Comparison of ENCODE assay signal across 1 cellular context in the genomic region with DNA sequence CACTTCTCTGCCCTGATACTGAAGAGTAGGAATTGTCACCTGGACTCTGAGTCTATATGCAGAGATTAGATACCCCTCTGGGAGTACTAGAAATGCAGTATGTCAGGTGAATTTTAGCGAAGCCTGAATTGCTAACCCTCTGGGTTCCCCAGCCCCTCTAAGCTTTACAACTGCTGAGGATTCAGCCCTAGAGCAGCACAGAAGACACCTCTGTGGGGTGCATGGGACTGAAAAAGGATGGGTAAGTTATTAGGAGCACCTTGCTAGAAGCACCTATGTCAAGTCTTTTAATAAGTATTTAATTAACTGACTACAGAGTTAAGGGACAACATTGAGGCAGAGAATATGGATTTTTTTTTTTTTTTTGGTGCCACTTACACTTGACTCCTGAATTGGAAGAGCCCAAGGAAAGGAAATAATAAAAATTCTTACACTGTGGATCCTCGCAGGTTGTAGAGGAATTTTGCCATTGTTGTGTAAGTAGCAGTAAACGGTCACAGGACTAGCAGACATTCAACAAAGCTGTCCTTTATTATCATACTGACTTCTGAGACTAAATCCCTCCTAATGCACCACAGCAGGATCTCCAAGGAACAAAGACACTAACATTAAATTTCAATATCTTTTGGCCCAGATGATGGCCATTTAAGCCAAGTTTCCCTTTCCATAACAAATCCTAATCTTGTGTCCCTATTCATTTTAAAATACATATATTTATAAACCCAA.
A peak's percentile ranks its signal among the peaks of the same experiment; 100 is the strongest.
TF ChIP-seq lines count a peak whose summit lies in the region.

No MANE protein-coding gene starts in this region.

TF ChIP-seq in GM23338, 12 proteins besides CTCF, POLR2A, EP300 and RAD21:
- TF ChIP-seq CREB1 (CRISPR knock-in tag; IDR thresholded peaks at IDR 0.05; ENCODE audit: low read depth) (no peak), ZNF331 (CRISPR knock-in tag; IDR thresholded peaks at IDR 0.05; ENCODE audit: low read depth) (no peak), EZH2 (IDR thresholded peaks at IDR 0.05; ENCODE audit: low read depth, unreplicated experiment) (no peak), NANOG (IDR thresholded peaks at IDR 0.05; ENCODE audit: borderline replicate concordance) (peak; percentile 63)
- TF ChIP-seq, protein P1, sequence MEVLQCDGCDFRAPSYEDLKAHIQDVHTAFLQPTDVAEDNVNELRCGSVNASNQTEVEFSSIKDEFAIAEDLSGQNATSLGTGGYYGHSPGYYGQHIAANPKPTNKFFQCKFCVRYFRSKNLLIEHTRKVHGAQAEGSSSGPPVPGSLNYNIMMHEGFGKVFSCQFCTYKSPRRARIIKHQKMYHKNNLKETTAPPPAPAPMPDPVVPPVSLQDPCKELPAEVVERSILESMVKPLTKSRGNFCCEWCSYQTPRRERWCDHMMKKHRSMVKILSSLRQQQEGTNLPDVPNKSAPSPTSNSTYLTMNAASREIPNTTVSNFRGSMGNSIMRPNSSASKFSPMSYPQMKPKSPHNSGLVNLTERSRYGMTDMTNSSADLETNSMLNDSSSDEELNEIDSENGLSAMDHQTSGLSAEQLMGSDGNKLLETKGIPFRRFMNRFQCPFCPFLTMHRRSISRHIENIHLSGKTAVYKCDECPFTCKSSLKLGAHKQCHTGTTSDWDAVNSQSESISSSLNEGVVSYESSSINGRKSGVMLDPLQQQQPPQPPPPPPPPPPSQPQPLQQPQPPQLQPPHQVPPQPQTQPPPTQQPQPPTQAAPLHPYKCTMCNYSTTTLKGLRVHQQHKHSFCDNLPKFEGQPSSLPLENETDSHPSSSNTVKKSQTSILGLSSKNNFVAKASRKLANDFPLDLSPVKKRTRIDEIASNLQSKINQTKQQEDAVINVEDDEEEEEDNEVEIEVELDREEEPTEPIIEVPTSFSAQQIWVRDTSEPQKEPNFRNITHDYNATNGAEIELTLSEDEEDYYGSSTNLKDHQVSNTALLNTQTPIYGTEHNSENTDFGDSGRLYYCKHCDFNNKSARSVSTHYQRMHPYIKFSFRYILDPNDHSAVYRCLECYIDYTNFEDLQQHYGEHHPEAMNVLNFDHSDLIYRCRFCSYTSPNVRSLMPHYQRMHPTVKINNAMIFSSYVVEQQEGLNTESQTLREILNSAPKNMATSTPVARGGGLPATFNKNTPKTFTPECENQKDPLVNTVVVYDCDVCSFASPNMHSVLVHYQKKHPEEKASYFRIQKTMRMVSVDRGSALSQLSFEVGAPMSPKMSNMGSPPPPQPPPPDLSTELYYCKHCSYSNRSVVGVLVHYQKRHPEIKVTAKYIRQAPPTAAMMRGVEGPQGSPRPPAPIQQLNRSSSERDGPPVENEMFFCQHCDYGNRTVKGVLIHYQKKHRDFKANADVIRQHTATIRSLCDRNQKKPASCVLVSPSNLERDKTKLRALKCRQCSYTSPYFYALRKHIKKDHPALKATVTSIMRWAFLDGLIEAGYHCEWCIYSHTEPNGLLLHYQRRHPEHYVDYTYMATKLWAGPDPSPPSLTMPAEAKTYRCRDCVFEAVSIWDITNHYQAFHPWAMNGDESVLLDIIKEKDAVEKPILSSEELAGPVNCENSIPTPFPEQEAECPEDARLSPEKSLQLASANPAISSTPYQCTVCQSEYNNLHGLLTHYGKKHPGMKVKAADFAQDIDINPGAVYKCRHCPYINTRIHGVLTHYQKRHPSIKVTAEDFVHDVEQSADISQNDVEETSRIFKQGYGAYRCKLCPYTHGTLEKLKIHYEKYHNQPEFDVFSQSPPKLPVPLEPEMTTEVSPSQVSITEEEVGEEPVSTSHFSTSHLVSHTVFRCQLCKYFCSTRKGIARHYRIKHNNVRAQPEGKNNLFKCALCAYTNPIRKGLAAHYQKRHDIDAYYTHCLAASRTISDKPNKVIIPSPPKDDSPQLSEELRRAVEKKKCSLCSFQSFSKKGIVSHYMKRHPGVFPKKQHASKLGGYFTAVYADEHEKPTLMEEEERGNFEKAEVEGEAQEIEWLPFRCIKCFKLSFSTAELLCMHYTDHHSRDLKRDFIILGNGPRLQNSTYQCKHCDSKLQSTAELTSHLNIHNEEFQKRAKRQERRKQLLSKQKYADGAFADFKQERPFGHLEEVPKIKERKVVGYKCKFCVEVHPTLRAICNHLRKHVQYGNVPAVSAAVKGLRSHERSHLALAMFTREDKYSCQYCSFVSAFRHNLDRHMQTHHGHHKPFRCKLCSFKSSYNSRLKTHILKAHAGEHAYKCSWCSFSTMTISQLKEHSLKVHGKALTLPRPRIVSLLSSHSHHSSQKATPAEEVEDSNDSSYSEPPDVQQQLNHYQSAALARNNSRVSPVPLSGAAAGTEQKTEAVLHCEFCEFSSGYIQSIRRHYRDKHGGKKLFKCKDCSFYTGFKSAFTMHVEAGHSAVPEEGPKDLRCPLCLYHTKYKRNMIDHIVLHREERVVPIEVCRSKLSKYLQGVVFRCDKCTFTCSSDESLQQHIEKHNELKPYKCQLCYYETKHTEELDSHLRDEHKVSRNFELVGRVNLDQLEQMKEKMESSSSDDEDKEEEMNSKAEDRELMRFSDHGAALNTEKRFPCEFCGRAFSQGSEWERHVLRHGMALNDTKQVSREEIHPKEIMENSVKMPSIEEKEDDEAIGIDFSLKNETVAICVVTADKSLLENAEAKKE (CRISPR knock-in tag; IDR thresholded peaks at IDR 0.05), result peak; percentile 28; the same call in 1 of the 2 replicates
